In the genomic region with DNA sequence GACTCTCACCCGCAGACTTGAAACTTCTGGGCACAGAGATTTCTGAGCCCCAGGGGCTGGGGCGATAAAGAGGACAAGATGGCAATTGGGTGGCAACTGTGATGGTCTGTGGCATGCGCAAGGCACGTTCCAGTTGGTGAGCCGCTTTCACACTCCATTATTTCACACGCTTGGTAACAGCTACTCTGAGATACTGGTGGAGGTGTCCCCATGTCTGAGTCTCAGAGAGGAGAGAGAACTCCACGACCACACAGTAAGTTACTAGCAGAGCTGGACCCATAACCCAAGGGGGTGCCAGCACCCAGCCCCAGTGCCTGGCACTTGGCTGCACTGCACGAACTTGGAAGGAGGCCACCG, we compare ENCODE assay signal across 8 cellular contexts. TPM values are rescaled to one million over a fixed set of nuclear protein-coding genes. Genes with fewer than 3 reads are reported as not detected.
A peak's percentile ranks its signal among the peaks of the same experiment; 100 is the strongest.
DNase-seq lines count a peak whose midpoint lies in the region; ATAC-seq and TF ChIP-seq lines count a peak whose summit lies in the region.

No MANE protein-coding gene starts in this region.

- H3K27me3 Mint-ChIP-seq in CD8-positive, alpha-beta memory T cell, result peaks cover 50 to 65% of the 10 kb centered on the region in 2 donors

- no peak overlapping the region for H2BK5ac ChIP-seq in trophoblast cell (ENCODE audit: low read depth, low read length, poor library complexity)

- no peak overlapping the region for H2AK5ac ChIP-seq in trophoblast cell (ENCODE audit: low read length)

- H4K91ac ChIP-seq in trophoblast cell (ENCODE audit: low read depth, low read length), result no peak overlapping the region

- no peak for ATAC-seq in HCT116
- peak; percentile 51 for ATAC-seq in SK-N-SH treated with all-trans-retinoic acid at 6 μM for 48 hours
- peak; percentile 6 to 10 for ATAC-seq in left cardiac atrium

- RAD21 ChIA-PET in HCT116 (lab: Charles Lee; ENCODE audit: low non-redundant PET in 1 of 2, low total read pairs in 2 of 2, uncharacterized antibody in 2 of 2, unreplicated experiment in 2 of 2), result no interaction called here

- no peaks in the 10 kb centered on the region for H3K79me1 ChIP-seq in trophoblast cell (ENCODE audit: low read length)

- no peak overlapping the region for H2BK12ac ChIP-seq in trophoblast cell (ENCODE audit: low read length)

- no CpG with 5 or more reads among the region's 9 CpGs for WGBS in trophoblast cell (ENCODE audit: extremely low coverage, insufficient coverage, insufficient read length)
- 39 to 43% methylated on average over 7 to 9 of the region's 9 CpGs for WGBS in esophagus squamous epithelium, 2 donors

- H3K36me3 ChIP-seq in HCT116 (ENCODE audit: control insufficient read depth in 1 of 2, insufficient read depth in 2 of 2, low read length in 2 of 2) (no peaks in the 10 kb centered on the region), trophoblast cell (ENCODE audit: control insufficient read depth in 1 of 2, insufficient read depth in 2 of 2, low read length in 2 of 2) (no peaks in the 10 kb centered on the region), esophagus squamous epithelium (no peaks in the 10 kb centered on the region)
- no peaks in the 10 kb centered on the region for H3K36me3 ChIP-seq in CD8-positive, alpha-beta memory T cell (ENCODE audit: insufficient read depth, low read length)

- no peaks in the 10 kb centered on the region for H3K27me3 ChIP-seq in HCT116 (ENCODE audit: insufficient read depth, low read length)
- H3K27me3 ChIP-seq in trophoblast cell (ENCODE audit: insufficient read depth, low read length), result no peaks in the 10 kb centered on the region
- peaks cover 0 to 93% (median 5%) of the 10 kb centered on the region in 4 donors for H3K27me3 ChIP-seq in esophagus squamous epithelium
- peaks cover 21% of the 10 kb centered on the region for H3K27me3 ChIP-seq in CD8-positive, alpha-beta memory T cell (ENCODE audit: insufficient read depth, low read length, poor library complexity, severe bottlenecking)

- TSS peak; percentile 56 for BruUV-seq in HCT116 (replicated peaks; lab: Mats Ljungman, UMichigan)

- H3K27ac ChIP-seq in HCT116 (ENCODE audit: low read depth, low read length) (no peak overlapping the region; the same call in 1 of the 2 replicates), trophoblast cell (ENCODE audit: low read depth, low read length) (no peak overlapping the region), esophagus squamous epithelium (no peak overlapping the region)
- no peak overlapping the region for H3K27ac ChIP-seq in CD8-positive, alpha-beta memory T cell (ENCODE audit: low read depth, low read length)

- no peak overlapping the region for H2BK120ac ChIP-seq in trophoblast cell (ENCODE audit: insufficient read depth, low read length, poor library complexity)

- no peak overlapping the region for H3K18ac ChIP-seq in trophoblast cell (ENCODE audit: low read length)

- intact Hi-C loops in HCT116 (cut with micrococcal nuclease), result no loop called here
- intact Hi-C loops in left cardiac atrium (cut with DNase I), result no loop called here
- intact Hi-C loops in esophagus squamous epithelium (cut with DNase I), result no loop called here

- no peaks in the 10 kb centered on the region for H4K20me1 ChIP-seq in HCT116 (ENCODE audit: insufficient read depth)

- POLR2A ChIA-PET in HCT116 (lab: Charles Lee) (interaction anchor here (1.3 kb wide), 1 partner anchor 63 kb away, joined by 3 read pairs; no protein-coding TSS in a partner anchor), GM10248 (lab: Yijun Ruan, JAX) (no interaction called here)
- POLR2A ChIA-PET in CD8-positive, alpha-beta memory T cell (lab: Charles Lee), result interaction anchor here (0.5 kb wide), 1 partner anchor 297 kb away, joined by 3 read pairs; no protein-coding TSS in a partner anchor

- CTCF ChIA-PET in HCT116 (lab: Charles Lee), result no interaction called here
- CTCF ChIA-PET in GM10248 (lab: Yijun Ruan, JAX), result interaction anchor here (1.4 to 1.6 kb wide), 3 partner anchors 10 to 25 kb away, joined by 3 read pairs; no protein-coding TSS in a partner anchor
- CTCF ChIA-PET in CD8-positive, alpha-beta memory T cell (lab: Charles Lee), result no interaction called here

- H3K9me2 ChIP-seq in HCT116 (ENCODE audit: insufficient read depth), result no peaks in the 10 kb centered on the region

- peak overlapping the region; percentile 52 for H2AFZ ChIP-seq in HCT116 (ENCODE audit: low read depth, low read length, poor library complexity, severe bottlenecking)
- no peak overlapping the region for H2AFZ ChIP-seq in trophoblast cell (ENCODE audit: insufficient read depth, low read length, poor library complexity)

- no peak overlapping the region for H4K8ac ChIP-seq in trophoblast cell (ENCODE audit: low read depth, low read length)

- H3K4me3 Mint-ChIP-seq in CD8-positive, alpha-beta memory T cell, result peak overlapping the region in 2 of 7 donors; percentile 8 to 20

- H3K9me3 Mint-ChIP-seq in CD8-positive, alpha-beta memory T cell, result peaks cover 0 to 2% (median 0%) of the 10 kb centered on the region in 5 donors

- peak overlapping the region; percentile 77 for H3K4me2 ChIP-seq in HCT116 (ENCODE audit: low read length)
- H3K4me2 ChIP-seq in trophoblast cell (ENCODE audit: low read length), result peak overlapping the region; percentile 22

- H3K9ac ChIP-seq in HCT116 (ENCODE audit: low read length) (peak overlapping the region; percentile 48), trophoblast cell (ENCODE audit: low read length) (no peak overlapping the region)

- TF ChIP-seq POLR2A in HCT116 (IDR thresholded peaks at IDR 0.05; ENCODE audit: borderline replicate concordance, extremely low read depth, insufficient read depth, insufficient read length), result no peak
- no peak for TF ChIP-seq POLR2A in esophagus squamous epithelium (IDR thresholded peaks at IDR 0.05)

- H3K79me2 ChIP-seq in HCT116 (ENCODE audit: insufficient read depth, low read length) (no peaks in the 10 kb centered on the region), trophoblast cell (ENCODE audit: control insufficient read depth, insufficient read depth, low read length, poor library complexity) (no peaks in the 10 kb centered on the region)

- H3K36me3 Mint-ChIP-seq in CD8-positive, alpha-beta memory T cell, result peaks cover 0 to 8% (median 0%) of the 10 kb centered on the region in 3 donors

- TF ChIP-seq RAD21 in HCT116 (IDR thresholded peaks at IDR 0.05; ENCODE audit: low read depth), result no peak

- no peak overlapping the region for H3K23ac ChIP-seq in trophoblast cell (ENCODE audit: low read length)

- H3K9me3 ChIP-seq in HCT116 (ENCODE audit: control insufficient read depth in 1 of 2, insufficient read depth in 1 of 2, low read depth in 1 of 2, low read length in 2 of 2) (no peaks in the 10 kb centered on the region), trophoblast cell (ENCODE audit: insufficient read depth, low read depth, low read length) (peaks cover 2% of the 10 kb centered on the region), esophagus squamous epithelium (no peaks in the 10 kb centered on the region)
- no peaks in the 10 kb centered on the region for H3K9me3 ChIP-seq in CD8-positive, alpha-beta memory T cell (ENCODE audit: low read length)

- peaks cover 8 to 29% (median 16%) of the 10 kb centered on the region in 3 donors for H3K4me1 Mint-ChIP-seq in CD8-positive, alpha-beta memory T cell

- no peak overlapping the region for H3K4ac ChIP-seq in trophoblast cell (ENCODE audit: low read depth, low read length)

- H3K4me3 ChIP-seq in HCT116 (replicated peaks in 1 of 2; ENCODE audit: low read depth in 1 of 2, low read length in 2 of 2) (peak overlapping the region; percentile 30 to 52), trophoblast cell (ENCODE audit: low read depth, low read length) (no peak overlapping the region), esophagus squamous epithelium (peak overlapping the region in 2 of 4 donors; percentile 2 to 9)
- H3K4me3 ChIP-seq in CD8-positive, alpha-beta memory T cell (ENCODE audit: low read length), result no peak overlapping the region

- H3K4me1 ChIP-seq in HCT116 (ENCODE audit: control insufficient read depth in 1 of 2, insufficient read depth in 2 of 2, low read length in 2 of 2) (peaks cover 24 to 44% of the 10 kb centered on the region in 2 experiments), trophoblast cell (ENCODE audit: control insufficient read depth in 1 of 2, insufficient read depth in 2 of 2, low read length in 2 of 2) (peaks cover 0 to 9% of the 10 kb centered on the region in 2 experiments), esophagus squamous epithelium (peaks cover 2 to 13% (median 5%) of the 10 kb centered on the region in 3 donors)
- no peaks in the 10 kb centered on the region for H3K4me1 ChIP-seq in CD8-positive, alpha-beta memory T cell (ENCODE audit: insufficient read depth, low read length)

- no peak overlapping the region for H3K14ac ChIP-seq in trophoblast cell (ENCODE audit: low read length)

- DNase-seq in HCT116 (ENCODE audit: low read depth, low spot score) (no peak), left cardiac atrium (no peak), trophoblast cell (no peak), NAMALWA (ENCODE audit: low spot score) (no peak), esophagus squamous epithelium (lab: John Stamatoyannopoulos, UW) (no peak), GM10248 (ENCODE audit: extremely low spot score) (no peak)
- no peak for DNase-seq in CD8-positive, alpha-beta memory T cell

- no peak overlapping the region for H4K12ac ChIP-seq in trophoblast cell (ENCODE audit: low read depth, low read length)

- no peak overlapping the region for H3K27ac Mint-ChIP-seq in CD8-positive, alpha-beta memory T cell

- TF ChIP-seq CTCF in HCT116 (IDR thresholded peaks at IDR 0.05 in 2 of 3, conservative IDR thresholded peaks at IDR 0.05 in 1 of 3; ENCODE audit: borderline replicate concordance in 1 of 3, insufficient read depth in 1 of 3, low read depth in 2 of 3, low read length in 2 of 3), result no peak
- TF ChIP-seq CTCF in esophagus squamous epithelium (IDR thresholded peaks at IDR 0.05), result no peak
- no peak for TF ChIP-seq CTCF in GM10248 (IDR thresholded peaks at IDR 0.05; ENCODE audit: control extremely low read depth, extremely low read depth, low read depth, missing control alignments)

RNA-seq across cellular contexts. Expression of a gene that starts 6.0 kb away (rescaled TPM):
- total RNA-seq in HCT116 (2021; ENCODE audit: unreplicated experiment) (not detected), left cardiac atrium (10 to 100 TPM in 1 of 2 donors, 1 to 10 TPM in 1; 7.2 to 15.9 TPM), esophagus squamous epithelium (not detected)
- polyA plus RNA-seq in HCT116 (2012), result 0.02 and 0.05 TPM in 2 replicates
- 0.05 and 0.08 TPM in 2 replicates for polyA plus RNA-seq in trophoblast cell (2013)
- not detected for total RNA-seq in CD8-positive, alpha-beta memory T cell
- polyA plus RNA-seq in CD8-positive, alpha-beta memory T cell, result not detected

RNA-seq across cellular contexts. Expression of a gene that starts 6.9 kb away (rescaled TPM):
- 33.1 TPM for total RNA-seq in HCT116 (2021; ENCODE audit: unreplicated experiment)
- 29.9 and 33.2 TPM in 2 replicates for polyA plus RNA-seq in HCT116 (2012)
- total RNA-seq in left cardiac atrium, result 10 to 100 TPM in 1 of 2 donors, 1 to 10 TPM in 1; 9.2 to 10.1 TPM
- polyA plus RNA-seq in trophoblast cell (2013), result 41.5 TPM in 2 replicates
- total RNA-seq in esophagus squamous epithelium, result 1 to 10 TPM; 1.1 to 9.6 (median 1.9) TPM
- under 1 TPM; 0.13 to 0.33 TPM for total RNA-seq in CD8-positive, alpha-beta memory T cell
- 0.45 TPM for polyA plus RNA-seq in CD8-positive, alpha-beta memory T cell

RNA-seq across cellular contexts. Expression of a gene that starts 45.1 kb away (rescaled TPM):
- 234 TPM for total RNA-seq in HCT116 (2021; ENCODE audit: unreplicated experiment)
- 108 and 121 TPM in 2 replicates for polyA plus RNA-seq in HCT116 (2012)
- total RNA-seq in left cardiac atrium, result 100 to 1,000 TPM; 209 to 220 TPM
- polyA plus RNA-seq in trophoblast cell (2013), result 186 and 190 TPM in 2 replicates
- total RNA-seq in esophagus squamous epithelium, result 100 to 1,000 TPM; 164 to 498 (median 214) TPM
- 100 to 1,000 TPM; 358 to 369 TPM for total RNA-seq in CD8-positive, alpha-beta memory T cell
- 41.4 TPM for polyA plus RNA-seq in CD8-positive, alpha-beta memory T cell

Comparison
In these comparisons a context has a peak if more than half of its experiments do, and no peak if none do; other contexts are left out.
1. H3K4me3 ChIP-seq: peak in HCT116 (2 of 2); none in trophoblast cell (single experiment) and CD8-positive, alpha-beta memory T cell (single experiment).